Comparison of ENCODE assay signal across 11 cellular contexts in the genomic region with DNA sequence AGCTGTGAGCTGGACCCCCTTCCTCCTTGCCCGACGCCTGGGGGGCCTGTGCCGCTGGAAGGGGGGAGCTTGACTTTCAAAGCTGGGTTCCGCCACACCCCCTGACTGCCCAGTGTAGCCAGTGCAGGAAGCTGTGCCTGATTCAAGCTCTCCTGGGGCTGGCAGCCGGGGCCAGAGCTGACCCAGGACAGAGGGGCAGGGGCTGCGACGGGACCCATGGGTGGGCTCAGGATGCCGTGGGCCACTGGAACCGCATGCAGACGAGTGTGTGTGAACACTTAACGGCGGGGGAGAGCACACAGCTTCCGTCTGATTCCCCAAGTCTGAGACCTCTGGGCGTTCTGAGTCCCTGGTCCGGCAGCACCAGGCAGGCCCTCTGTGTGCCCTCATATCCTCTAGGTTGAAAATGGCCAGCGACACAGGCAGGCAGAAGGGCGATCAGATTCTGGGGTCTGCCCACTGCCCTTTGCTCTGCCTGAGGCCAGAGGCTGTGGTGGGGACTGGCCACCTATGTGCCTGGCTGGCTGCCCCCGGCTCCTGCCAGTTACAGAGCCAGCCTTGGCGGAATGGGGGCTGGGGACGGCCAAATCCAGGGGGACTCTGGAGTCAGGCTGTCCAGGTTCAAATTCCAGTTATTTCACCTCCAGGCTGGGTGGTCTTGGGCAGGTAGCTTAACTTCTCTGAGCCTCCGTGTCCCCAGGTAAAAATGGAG. TPM values are rescaled to one million over a fixed set of nuclear protein-coding genes. Genes with fewer than 3 reads are reported as not detected.
DNase-seq lines count a peak whose midpoint lies in the region; ATAC-seq and TF ChIP-seq lines count a peak whose summit lies in the region.
"Had no signal": no experiment of that assay in that cellular context is flagged by ENCODE, and none has a peak within 500 bp of the region (broad histone marks: within the 10 kb centered on the region; RNA-seq: fewer than 3 reads in every experiment).

No MANE protein-coding gene starts in this region.

- no peak for ATAC-seq in GM18868 (IDR thresholded peaks at IDR 0.05; ENCODE audit: unreplicated experiment)

- in situ Hi-C loops in transverse colon (cut with MboI; ENCODE audit: low pct_ligation_motif_present in 1 of 4, low pct_unique_long_range_greater_than_20kb in 1 of 4, low sequenced_read_pairs in 3 of 4) = loop anchor here in 1 of 4 donors (10.0 kb wide), 1 partner anchor 147 kb away; no protein-coding TSS in a partner anchor

- H3K27ac ChIP-seq in VCaP (peak overlapping the region; percentile 30; the same call in 1 of the 2 replicates), esophagus squamous epithelium (peak overlapping the region; percentile 39 to 82 (median 78)), transverse colon (peak overlapping the region; percentile 61 to 82 (median 82))

- no peak for DNase-seq in esophagus squamous epithelium (lab: John Stamatoyannopoulos, UW)
- DNase-seq in transverse colon = no peak
- no peak for DNase-seq in NCI-H526 treated with DMSO at 0.1 percent for 48 hours (lab: John Stamatoyannopoulos, UW)
- no peak for DNase-seq in activated naive CD4-positive, alpha-beta T cell treated with Interleukin-2 at 50 U/mL for 16 hours
- no peak for DNase-seq in hippocampal formation (lab: John Stamatoyannopoulos, UW)
- DNase-seq: activated B cell treated with CpG ODN at 0.5 μM for 24 hours had no signal

- intact Hi-C loops in esophagus squamous epithelium (cut with DNase I) = loop anchor here (10.0 kb wide), 1 partner anchor 57 kb away; a partner anchor contains a TSS
- intact Hi-C loops in transverse colon (cut with DNase I; ENCODE audit: low total_unique reads) = loop anchor here (5.0 kb wide), 1 partner anchor 54 kb away; a partner anchor contains a TSS

- TF ChIP-seq EP300 in transverse colon (IDR thresholded peaks at IDR 0.05; ENCODE audit: low read depth) = no peak

- H3K27me3 ChIP-seq in esophagus squamous epithelium (peaks cover 0 to 65% (median 0%) of the 10 kb centered on the region in 4 donors), mucosa of stomach (ENCODE audit: control insufficient read depth, insufficient read depth, low read length) (peaks cover 23% of the 10 kb centered on the region), transverse colon (peaks cover 22% of the 10 kb centered on the region)

- TF ChIP-seq CTCF in VCaP (conservative IDR thresholded peaks at IDR 0.05) (no peak), esophagus squamous epithelium (IDR thresholded peaks at IDR 0.05) (peak in 1 of 6 experiments; percentile 5), transverse colon (IDR thresholded peaks at IDR 0.05) (no peak)

- H3K9me3 ChIP-seq in esophagus squamous epithelium (no peaks in the 10 kb centered on the region), mucosa of stomach (ENCODE audit: control insufficient read depth, low read length) (no peaks in the 10 kb centered on the region), transverse colon (no peaks in the 10 kb centered on the region)

- 80% methylated on average over 1 of the region's 21 CpGs for WGBS in esophagus squamous epithelium, 2 donors
- WGBS in transverse colon (ENCODE audit: low coverage in 1 of 2), 2 donors = 43% methylated on average over 21 of the region's 21 CpGs; no CpG with 5 or more reads in 1 of the 2 donors

- H3K4me3 ChIP-seq in esophagus squamous epithelium (peak overlapping the region; percentile 29 to 67 (median 50)), mucosa of stomach (ENCODE audit: low read length) (peak overlapping the region; percentile 31), transverse colon (peak overlapping the region; percentile 11 to 55 (median 39))
- H3K4me3 ChIP-seq: smooth muscle cell had no signal

- no peak for TF ChIP-seq POLR2A in esophagus squamous epithelium (IDR thresholded peaks at IDR 0.05)
- no peak for TF ChIP-seq POLR2A in transverse colon (IDR thresholded peaks at IDR 0.05)

- H3K36me3 ChIP-seq in esophagus squamous epithelium (no peaks in the 10 kb centered on the region), mucosa of stomach (ENCODE audit: control insufficient read depth, insufficient read depth, low read length) (no peaks in the 10 kb centered on the region), transverse colon (no peaks in the 10 kb centered on the region)

- H3K4me1 ChIP-seq in esophagus squamous epithelium = peaks cover 0 to 68% (median 14%) of the 10 kb centered on the region in 3 donors
- H3K4me1 ChIP-seq in mucosa of stomach (ENCODE audit: control insufficient read depth, insufficient read depth, low read length) = peaks cover 19% of the 10 kb centered on the region
- H3K4me1 ChIP-seq in transverse colon = peaks cover 0 to 20% (median 9%) of the 10 kb centered on the region in 4 donors

- H3K9ac ChIP-seq in mucosa of stomach (ENCODE audit: low read length) = peak overlapping the region; percentile 53

RNA-seq across cellular contexts. Expression of a gene that starts 54.0 kb away (rescaled TPM):
- 1 to 10 TPM in 1 of 4 donors, under 1 TPM in 1, not detected in 2; 0.04 to 1.1 TPM for total RNA-seq in esophagus squamous epithelium
- under 1 TPM; 0.27 to 0.75 (median 0.52) TPM for total RNA-seq in transverse colon
- total RNA-seq: activated B cell treated with CpG ODN at 0.5 μM for 24 hours, RPMI7951 had no signal

RNA-seq across cellular contexts. Expression of a gene that starts 55.1 kb away (rescaled TPM):
- total RNA-seq in esophagus squamous epithelium (10 to 100 TPM in 2 of 4 donors, 1 to 10 TPM in 2; 3.0 to 22.9 (median 9.4) TPM), transverse colon (10 to 100 TPM; 16.8 to 59.5 (median 21.9) TPM)
- total RNA-seq: activated B cell treated with CpG ODN at 0.5 μM for 24 hours had no signal

Comparison
In these comparisons a context has a peak if more than half of its experiments do, and no peak if none do; other contexts are left out.
1. H3K27ac ChIP-seq: peak in every context shown above with its lines; median percentile 82 in transverse colon; 78 in esophagus squamous epithelium; 30 in VCaP.